3 cellular contexts compared by ENCODE assay signal in genomic region chr18:63642668-63643356, GRCh38. TPM values are rescaled to one million over a fixed set of nuclear protein-coding genes. Genes with fewer than 3 reads are reported as not detected.
"Had no signal": no experiment of that assay in that cellular context is flagged by ENCODE, and none has a peak within 500 bp of the region (broad histone marks: within the 10 kb centered on the region; RNA-seq: fewer than 3 reads in every experiment).

No MANE protein-coding gene starts in this region.

RNA-seq across cellular contexts. Expression of gene SERPINB4, which starts 1.2 kb away (rescaled TPM):
- total RNA-seq: HT-29, Right ventricle myocardium inferior, SJCRH30 had no signal

RNA-seq across cellular contexts. Expression of gene SERPINB3, which starts 18.9 kb away (rescaled TPM):
- total RNA-seq: HT-29, Right ventricle myocardium inferior, SJCRH30 had no signal

RNA-seq across cellular contexts. Expression of gene SERPINB13, which starts 55.7 kb away (rescaled TPM):
- total RNA-seq: HT-29, Right ventricle myocardium inferior, SJCRH30 had no signal

RNA-seq across cellular contexts. Expression of gene SERPINB11, which starts 59.9 kb away (rescaled TPM):
- total RNA-seq: HT-29, Right ventricle myocardium inferior, SJCRH30 had no signal
